Comparison of ENCODE assay signal across 16 cellular contexts in genomic region chr19:48798937-48799336, GRCh38. TPM values are rescaled to one million over a fixed set of nuclear protein-coding genes. Genes with fewer than 3 reads are reported as not detected.
DNase-seq lines count a peak whose midpoint lies in the region; ATAC-seq, FAIRE-seq and TF ChIP-seq lines count a peak whose summit lies in the region.
"Had no signal": no experiment of that assay in that cellular context is flagged by ENCODE, and none has a peak within 500 bp of the region (broad histone marks: within the 10 kb centered on the region; RNA-seq: fewer than 3 reads in every experiment).

No MANE protein-coding gene starts in this region.

- no peak overlapping the region for H3K4me3 Mint-ChIP-seq in astrocyte (ENCODE audit: unreplicated experiment)
- no peak overlapping the region for H3K4me3 Mint-ChIP-seq in activated CD4-positive, alpha-beta memory T cell treated with anti-CD3 and anti-CD28 coated beads, Interleukin-2, amount 10 ng/mL, durations not matched to agents 7 days and 5 days
- H3K4me3 Mint-ChIP-seq: activated naive CD8-positive, alpha-beta T cell treated with anti-CD3 and anti-CD28 coated beads, Interleukin-2, amount 10 ng/mL, durations not matched to agents 7 days and 5 days had no signal

- FAIRE-seq in astrocyte (lab: Jason Lieb, UNC): no peak
- FAIRE-seq: endometrium had no signal

- no peaks in the 10 kb centered on the region for H3K9me3 ChIP-seq in astrocyte (ENCODE audit: insufficient read depth, low read depth, low read length)
- H3K9me3 ChIP-seq: right atrium auricular region, suprapubic skin had no signal

- no peak overlapping the region for H3K4me3 ChIP-seq in H7 (ENCODE audit: insufficient read depth, low read depth, low read length)
- H3K4me3 ChIP-seq in astrocyte (ENCODE audit: insufficient read depth, low read depth, low read length): no peak overlapping the region
- H3K4me3 ChIP-seq: right atrium auricular region, suprapubic skin had no signal

- H3K79me2 ChIP-seq in astrocyte (ENCODE audit: insufficient read depth, low read length): no peaks in the 10 kb centered on the region

- ATAC-seq in GM19397 (IDR thresholded peaks at IDR 0.05; ENCODE audit: unreplicated experiment): no peak
- ATAC-seq in HG02759 (IDR thresholded peaks at IDR 0.05; ENCODE audit: unreplicated experiment): no peak

- H3K4me1 Mint-ChIP-seq in astrocyte (ENCODE audit: low read depth, unreplicated experiment): no peaks in the 10 kb centered on the region
- H3K4me1 Mint-ChIP-seq in activated CD4-positive, alpha-beta memory T cell treated with anti-CD3 and anti-CD28 coated beads, Interleukin-2, amount 10 ng/mL, durations not matched to agents 7 days and 5 days: peaks cover 8% of the 10 kb centered on the region

- DNase-seq in A172 (ENCODE audit: low spot score) (peak; percentile 68), H7 (peak; percentile 79), astrocyte (ENCODE audit: low read depth) (no peak), iPS-NIHi11 (ENCODE audit: low spot score) (peak; percentile 49), NCI-H748 treated with DMSO at 0.1 percent for 48 hours (lab: John Stamatoyannopoulos, UW) (no peak)
- DNase-seq in activated CD4-positive, alpha-beta memory T cell treated with anti-CD3 and anti-CD28 coated beads, Interleukin-2, amount 10 ng/mL, durations not matched to agents 7 days and 5 days: no peak
- DNase-seq: activated naive CD8-positive, alpha-beta T cell treated with anti-CD3 and anti-CD28 coated beads, Interleukin-2, amount 10 ng/mL, durations not matched to agents 7 days and 5 days; NCI-H1436; T1000 had no signal

- peak overlapping the region; percentile 54 for H2AFZ ChIP-seq in astrocyte (ENCODE audit: low read depth, low read length)

- H3K27me3 Mint-ChIP-seq in astrocyte (ENCODE audit: low read depth, unreplicated experiment): no peaks in the 10 kb centered on the region
- no peaks in the 10 kb centered on the region for H3K27me3 Mint-ChIP-seq in activated CD4-positive, alpha-beta memory T cell treated with anti-CD3 and anti-CD28 coated beads, Interleukin-2, amount 10 ng/mL, durations not matched to agents 7 days and 5 days
- H3K27me3 Mint-ChIP-seq: activated naive CD8-positive, alpha-beta T cell treated with anti-CD3 and anti-CD28 coated beads, Interleukin-2, amount 10 ng/mL, durations not matched to agents 7 days and 5 days had no signal

- no peaks in the 10 kb centered on the region for H3K9me3 Mint-ChIP-seq in astrocyte (ENCODE audit: unreplicated experiment)
- H3K9me3 Mint-ChIP-seq in activated CD4-positive, alpha-beta memory T cell treated with anti-CD3 and anti-CD28 coated beads, Interleukin-2, amount 10 ng/mL, durations not matched to agents 7 days and 5 days: no peaks in the 10 kb centered on the region
- H3K9me3 Mint-ChIP-seq: activated naive CD8-positive, alpha-beta T cell treated with anti-CD3 and anti-CD28 coated beads, Interleukin-2, amount 10 ng/mL, durations not matched to agents 7 days and 5 days had no signal

- H3K4me2 ChIP-seq in astrocyte (ENCODE audit: low read length): peak overlapping the region; percentile 61

- H3K9ac ChIP-seq in astrocyte (ENCODE audit: low read length): peak overlapping the region; percentile 44

- no peaks in the 10 kb centered on the region for H4K20me1 ChIP-seq in astrocyte (ENCODE audit: insufficient read depth, low read length)

- H3K36me3 ChIP-seq in H7 (replicated peaks; ENCODE audit: control insufficient read depth, insufficient read depth, low read length): no peaks in the 10 kb centered on the region
- no peaks in the 10 kb centered on the region for H3K36me3 ChIP-seq in astrocyte (ENCODE audit: insufficient read depth, low read length)
- H3K36me3 ChIP-seq: right atrium auricular region had no signal

- H3K4me1 ChIP-seq in astrocyte (ENCODE audit: insufficient read depth, low read length): peaks cover 12% of the 10 kb centered on the region

- TF ChIP-seq CTCF in astrocyte (IDR thresholded peaks at IDR 0.05; ENCODE audit: insufficient read depth, low read depth, low read length): no peak

- POLR2A ChIA-PET in activated CD4-positive, alpha-beta memory T cell treated with anti-CD3 and anti-CD28 coated beads, Interleukin-2, amount 10 ng/mL, durations not matched to agents 7 days and 5 days (lab: Charles Lee): no interaction called here

- no peak overlapping the region for H3K27ac Mint-ChIP-seq in astrocyte (ENCODE audit: unreplicated experiment)
- no peak overlapping the region for H3K27ac Mint-ChIP-seq in activated CD4-positive, alpha-beta memory T cell treated with anti-CD3 and anti-CD28 coated beads, Interleukin-2, amount 10 ng/mL, durations not matched to agents 7 days and 5 days
- H3K27ac Mint-ChIP-seq: activated naive CD8-positive, alpha-beta T cell treated with anti-CD3 and anti-CD28 coated beads, Interleukin-2, amount 10 ng/mL, durations not matched to agents 7 days and 5 days had no signal

- peak overlapping the region; percentile 19 for H3K27ac ChIP-seq in astrocyte (ENCODE audit: low read depth, low read length)
- H3K27ac ChIP-seq: right atrium auricular region, suprapubic skin had no signal

- no peaks in the 10 kb centered on the region for H3K27me3 ChIP-seq in H7 (ENCODE audit: control insufficient read depth, insufficient read depth, low read length)
- H3K27me3 ChIP-seq in astrocyte (ENCODE audit: insufficient read depth, low read length): no peaks in the 10 kb centered on the region
- H3K27me3 ChIP-seq: right atrium auricular region, suprapubic skin had no signal

- CTCF ChIA-PET in activated CD4-positive, alpha-beta memory T cell treated with anti-CD3 and anti-CD28 coated beads, Interleukin-2, amount 10 ng/mL, durations not matched to agents 7 days and 5 days (lab: Charles Lee): no interaction called here

- peaks cover 4% of the 10 kb centered on the region for H3K36me3 Mint-ChIP-seq in astrocyte (ENCODE audit: low read depth, unreplicated experiment)
- no peaks in the 10 kb centered on the region for H3K36me3 Mint-ChIP-seq in activated CD4-positive, alpha-beta memory T cell treated with anti-CD3 and anti-CD28 coated beads, Interleukin-2, amount 10 ng/mL, durations not matched to agents 7 days and 5 days (ENCODE audit: low read depth)

RNA-seq across cellular contexts. Expression of gene BCAT2, which starts 11.9 kb away (rescaled TPM):
- 29.5 and 36.8 TPM in 2 replicates for total RNA-seq in A172 (2014; rRNA removed; shearing (Covaris generic))
- total RNA-seq in H7 (2014; rRNA removed; shearing (Covaris generic)): 31.5 and 40.0 TPM in 2 replicates
- total RNA-seq in astrocyte: 38.1 and 41.5 TPM in 2 replicates
- total RNA-seq in activated CD4-positive, alpha-beta memory T cell treated with anti-CD3 and anti-CD28 coated beads, Interleukin-2, amount 10 ng/mL, durations not matched to agents 7 days and 5 days: 10 to 100 TPM; 39.8 TPM

RNA-seq across cellular contexts. Expression of gene HSD17B14, which starts 37.4 kb away (rescaled TPM):
- total RNA-seq in A172 (2014; rRNA removed; shearing (Covaris generic)): 9.9 and 14.6 TPM in 2 replicates
- total RNA-seq in H7 (2014; rRNA removed; shearing (Covaris generic)): 9.9 and 18.0 TPM in 2 replicates
- total RNA-seq in astrocyte: 8.2 and 9.7 TPM in 2 replicates
- total RNA-seq in activated CD4-positive, alpha-beta memory T cell treated with anti-CD3 and anti-CD28 coated beads, Interleukin-2, amount 10 ng/mL, durations not matched to agents 7 days and 5 days: under 1 TPM; 0.50 to 0.63 TPM
- total RNA-seq: HT-29 had no signal

RNA-seq across cellular contexts. Expression of gene FGF21, which starts 43.6 kb away (rescaled TPM):
- total RNA-seq in A172 (2014; rRNA removed; shearing (Covaris generic)): not detected in 2 replicates
- total RNA-seq in H7 (2014; rRNA removed; shearing (Covaris generic)): 0.35 TPM in 1 of 2 replicates, not detected in the other
- total RNA-seq in astrocyte: not detected in 2 replicates
- total RNA-seq in activated CD4-positive, alpha-beta memory T cell treated with anti-CD3 and anti-CD28 coated beads, Interleukin-2, amount 10 ng/mL, durations not matched to agents 7 days and 5 days: not detected
- total RNA-seq: activated naive CD8-positive, alpha-beta T cell treated with anti-CD3 and anti-CD28 coated beads, Interleukin-2, amount 10 ng/mL, durations not matched to agents 7 days and 5 days; HT-29; mononuclear cell; right atrium auricular region; suprapubic skin had no signal

RNA-seq across cellular contexts. Expression of gene FUT1, which starts 46.5 kb away (rescaled TPM):
- 0.81 and 0.98 TPM in 2 replicates for total RNA-seq in A172 (2014; rRNA removed; shearing (Covaris generic))
- total RNA-seq in H7 (2014; rRNA removed; shearing (Covaris generic)): 6.1 and 8.2 TPM in 2 replicates
- total RNA-seq in astrocyte: 0.65 and 0.91 TPM in 2 replicates
- under 1 TPM; 0.28 to 0.45 TPM for total RNA-seq in activated CD4-positive, alpha-beta memory T cell treated with anti-CD3 and anti-CD28 coated beads, Interleukin-2, amount 10 ng/mL, durations not matched to agents 7 days and 5 days
- total RNA-seq: mononuclear cell had no signal

RNA-seq across cellular contexts. Expression of gene IZUMO1, which starts 52.2 kb away (rescaled TPM):
- not detected in 2 replicates for total RNA-seq in A172 (2014; rRNA removed; shearing (Covaris generic))
- total RNA-seq in H7 (2014; rRNA removed; shearing (Covaris generic)): 0.18 and 0.24 TPM in 2 replicates
- total RNA-seq in astrocyte: not detected in 2 replicates
- not detected for total RNA-seq in activated CD4-positive, alpha-beta memory T cell treated with anti-CD3 and anti-CD28 coated beads, Interleukin-2, amount 10 ng/mL, durations not matched to agents 7 days and 5 days
- total RNA-seq: activated naive CD8-positive, alpha-beta T cell treated with anti-CD3 and anti-CD28 coated beads, Interleukin-2, amount 10 ng/mL, durations not matched to agents 7 days and 5 days; mononuclear cell; right atrium auricular region had no signal

Comparison
In these comparisons a context has a peak if more than half of its experiments do, and no peak if none do; other contexts are left out.
1. DNase-seq: peak in A172 (single experiment), H7 (single experiment) and iPS-NIHi11 (single experiment); none in astrocyte (single experiment), activated CD4-positive, alpha-beta memory T cell treated with anti-CD3 and anti-CD28 coated beads, Interleukin-2, amount 10 ng/mL, durations not matched to agents 7 days and 5 days (single experiment) and NCI-H748 treated with DMSO at 0.1 percent for 48 hours (single experiment).